29 cellular contexts compared by ENCODE assay signal in the genomic region with DNA sequence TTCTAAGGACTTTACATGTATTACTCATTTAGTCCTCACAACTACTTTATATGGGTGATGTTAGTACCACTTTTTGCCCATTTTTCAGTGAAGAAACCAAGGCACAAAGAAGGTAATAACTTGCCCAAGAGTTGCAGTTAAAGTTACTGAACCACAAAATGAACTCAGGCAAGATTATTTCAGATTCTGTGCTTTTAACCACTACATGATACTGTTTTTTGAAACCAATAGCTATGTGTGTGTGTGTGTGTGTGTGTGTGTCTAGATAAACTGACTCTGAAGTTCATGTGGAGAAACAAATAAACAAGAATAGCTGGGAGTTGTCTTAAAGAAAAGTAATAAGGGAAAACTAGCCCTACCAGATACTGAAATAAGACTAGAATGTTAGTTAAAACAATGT.
DNase-seq lines count a peak whose midpoint lies in the region; TF ChIP-seq lines count a peak whose summit lies in the region.
"Had no signal": no experiment of that assay in that cellular context is flagged by ENCODE, and none has a peak within 500 bp of the region (broad histone marks: within the 10 kb centered on the region; RNA-seq: fewer than 3 reads in every experiment).

No MANE protein-coding gene starts in this region.

- peak overlapping the region; percentile 31 to 67 (median 53) for H3K27ac ChIP-seq in thyroid gland
- H3K27ac ChIP-seq: esophagus squamous epithelium, HL-60, neural progenitor cell, tibial nerve had no signal

- H3K36me3 Mint-ChIP-seq in HFFc6 (ENCODE audit: low read depth): no peaks in the 10 kb centered on the region
- H3K36me3 Mint-ChIP-seq: neural progenitor cell had no signal

- no peak overlapping the region for H3K4me3 ChIP-seq in thyroid gland (replicated peaks in 1 of 3)
- H3K4me3 ChIP-seq: GM12878, mucosa of descending colon, neural progenitor cell had no signal

- H3K36me3 ChIP-seq in thyroid gland: no peaks in the 10 kb centered on the region
- H3K36me3 ChIP-seq: neural progenitor cell, tibial nerve had no signal

- H3K27me3 ChIP-seq in thyroid gland: no peaks in the 10 kb centered on the region
- H3K27me3 ChIP-seq: esophagus squamous epithelium, neural progenitor cell, tibial nerve had no signal

- peak overlapping the region; percentile 53 for H3K27ac Mint-ChIP-seq in HFFc6
- H3K27ac Mint-ChIP-seq: activated naive CD4-positive, alpha-beta T cell treated with anti-CD3 and anti-CD28 coated beads for 36 hours; activated T-cell treated with anti-CD3 and anti-CD28 coated beads, Interleukin-2, amount 50 U/mL, for 24 hours; neural progenitor cell had no signal

- intact Hi-C loops in thyroid gland (cut with DNase I): loop anchor here (5.0 kb wide), 1 partner anchor 140 kb away; a partner anchor contains a TSS

- H3K4me3 Mint-ChIP-seq in HFFc6: peak overlapping the region; percentile 50; the same call in 1 of the 2 replicates
- H3K4me3 Mint-ChIP-seq: activated naive CD4-positive, alpha-beta T cell treated with anti-CD3 and anti-CD28 coated beads for 36 hours; activated T-cell treated with anti-CD3 and anti-CD28 coated beads, Interleukin-2, amount 50 U/mL, for 24 hours; neural progenitor cell; T-cell had no signal

- H3K4me1 ChIP-seq in thyroid gland: peaks cover 15 to 39% of the 10 kb centered on the region in 2 donors
- H3K4me1 ChIP-seq: neural progenitor cell had no signal

- H3K9me3 Mint-ChIP-seq in HFFc6: no peaks in the 10 kb centered on the region
- H3K9me3 Mint-ChIP-seq: activated naive CD4-positive, alpha-beta T cell treated with anti-CD3 and anti-CD28 coated beads for 36 hours; activated T-cell treated with anti-CD3 and anti-CD28 coated beads, Interleukin-2, amount 50 U/mL, for 24 hours; neural progenitor cell; T-cell had no signal

- no peaks in the 10 kb centered on the region for H3K9me3 ChIP-seq in thyroid gland
- H3K9me3 ChIP-seq: esophagus squamous epithelium, mucosa of descending colon, tibial nerve had no signal

- peaks cover 57% of the 10 kb centered on the region for H3K4me1 Mint-ChIP-seq in HFFc6 (ENCODE audit: low read depth)
- H3K4me1 Mint-ChIP-seq: neural progenitor cell had no signal

- DNase-seq in HFFc6: no peak
- peak; percentile 52 for DNase-seq in brain pericyte (ENCODE audit: low read depth, low spot score)
- peak; percentile 13 for DNase-seq in left kidney (ENCODE audit: low read depth, low spot score)
- DNase-seq in thyroid gland: no peak
- no peak for DNase-seq in NCI-H1436 treated with DMSO at 0.1 percent for 48 hours (lab: John Stamatoyannopoulos, UW)
- no peak for DNase-seq in DMS114 treated with DMSO at 0.1 percent for 48 hours (lab: John Stamatoyannopoulos, UW; ENCODE audit: unreplicated experiment)
- DNase-seq in effector CD8-positive, alpha-beta T cell (lab: John Stamatoyannopoulos, UW): no peak
- DNase-seq: activated CD4-positive, alpha-beta T cell treated with anti-CD3 and anti-CD28 coated beads for 1 hour; activated naive CD4-positive, alpha-beta T cell treated with anti-CD3 and anti-CD28 coated beads for 36 hours; activated T-cell treated with anti-CD3 and anti-CD28 coated beads, Interleukin-2, amount 50 U/mL, for 24 hours; AML-193; anterior cingulate cortex; DMS79; esophagus squamous epithelium; glutamatergic neuron; GOT3; left ventricle myocardium superior; mucosa of descending colon; NCI-H1417; NCI-H446; PC-3; SIG-M5; stimulated activated CD4-positive, alpha-beta T cell treated with anti-CD3 and anti-CD28 coated beads, Interleukin-2, amount 100 ng/mL, for 24 hours; T-cell had no signal

- no peaks in the 10 kb centered on the region for H3K27me3 Mint-ChIP-seq in HFFc6 (ENCODE audit: insufficient read depth)
- H3K27me3 Mint-ChIP-seq: activated T-cell treated with anti-CD3 and anti-CD28 coated beads, Interleukin-2, amount 50 U/mL, for 24 hours; progenitor cell of endocrine pancreas; T-cell had no signal

- TF ChIP-seq CTCF in HFFc6 (IDR thresholded peaks at IDR 0.05) (no peak), thyroid gland (IDR thresholded peaks at IDR 0.05) (no peak)

- no peak for TF ChIP-seq POLR2A in thyroid gland (IDR thresholded peaks at IDR 0.05)

Comparison
In these comparisons a context has a peak if more than half of its experiments do, and no peak if none do; other contexts are left out.
1. DNase-seq: peak in brain pericyte (single experiment) and left kidney (single experiment); none in HFFc6 (single experiment), thyroid gland (0 of 2), NCI-H1436 treated with DMSO at 0.1 percent for 48 hours (single experiment), DMS114 treated with DMSO at 0.1 percent for 48 hours (single experiment) and effector CD8-positive, alpha-beta T cell (single experiment).